In genomic region chr11:128522063-128522942, GRCh38 we compare ENCODE assay signal across 8 cellular contexts.
DNase-seq lines count a peak whose midpoint lies in the region; ATAC-seq and TF ChIP-seq lines count a peak whose summit lies in the region.

No MANE protein-coding gene starts in this region.

- TF ChIP-seq CTCF in H9 (conservative IDR thresholded peaks at IDR 0.05) (no peak), SK-N-SH (IDR thresholded peaks at IDR 0.05) (no peak), glutamatergic neuron (IDR thresholded peaks at IDR 0.05; ENCODE audit: partially characterized antibody, unreplicated experiment) (no peak), omental fat pad (IDR thresholded peaks at IDR 0.05) (no peak)

- H3K9me3 ChIP-seq in H9 (ENCODE audit: control insufficient read depth, low read depth, low read length) (no peaks in the 10 kb centered on the region), SK-N-SH (no peaks in the 10 kb centered on the region)

- H3F3A ChIP-seq in SK-N-SH (replicated peaks; ENCODE audit: insufficient read depth) = peaks cover 30% of the 10 kb centered on the region

- H4K8ac ChIP-seq in H9 (replicated peaks; ENCODE audit: insufficient read length, low read depth, low read length) = no peak overlapping the region

- no CpG with 5 or more reads among the region's 93 CpGs for WGBS in H9 (ENCODE audit: extremely low coverage, insufficient read length, low lambda C conversion rate)
- 0% methylated on average over 25 of the region's 93 CpGs for WGBS in SK-N-SH (ENCODE audit: low lambda C conversion rate)

- H3K23me2 ChIP-seq in H9 (ENCODE audit: insufficient read length, low read depth, low read length, poor library complexity, severe bottlenecking) = peaks cover 9% of the 10 kb centered on the region

- H2BK5ac ChIP-seq in H9 (ENCODE audit: insufficient read length, low read length) = peak overlapping the region; percentile 82

- TF ChIP-seq EP300 in SK-N-SH (IDR thresholded peaks at IDR 0.05; ENCODE audit: borderline replicate concordance in 1 of 2, low read depth in 1 of 2, low read length in 1 of 2) = peak in 1 of 2 experiments; percentile 92; a peak in 2 of 4 replicates

- peaks cover 20% of the 10 kb centered on the region for H3K27me3 Mint-ChIP-seq in H9 (ENCODE audit: low read depth)
- peaks cover 3% of the 10 kb centered on the region for H3K27me3 Mint-ChIP-seq in glutamatergic neuron (ENCODE audit: unreplicated experiment)

- no peaks in the 10 kb centered on the region for H3K79me2 ChIP-seq in H9 (ENCODE audit: insufficient read depth, low read length)
- peaks cover 47% of the 10 kb centered on the region for H3K79me2 ChIP-seq in SK-N-SH (ENCODE audit: insufficient read depth)

- no peak overlapping the region for H3K4ac ChIP-seq in H9 (ENCODE audit: low read depth, low read length)

- H4K5ac ChIP-seq in H9 (ENCODE audit: insufficient read length, low read depth, low read length) = no peak overlapping the region

- H3K9me3 Mint-ChIP-seq in H9 (no peaks in the 10 kb centered on the region), glutamatergic neuron (ENCODE audit: unreplicated experiment) (no peaks in the 10 kb centered on the region)
- H3K9me3 Mint-ChIP-seq in activated naive CD4-positive, alpha-beta T cell treated with anti-CD3 and anti-CD28 coated beads, Interleukin-2, amount 50 U/mL, for 72 hours = no peaks in the 10 kb centered on the region

- no peak overlapping the region for H3K56ac ChIP-seq in H9 (ENCODE audit: insufficient read length, low read depth, low read length)

- H3K79me1 ChIP-seq in H9 (ENCODE audit: insufficient read depth, low read depth, low read length, poor library complexity, severe bottlenecking) = no peaks in the 10 kb centered on the region

- no peak overlapping the region for H3K23ac ChIP-seq in H9 (ENCODE audit: insufficient read length, low read depth, low read length)

- H3K4me3 Mint-ChIP-seq in H9 = peak overlapping the region; percentile 74 to 86
- peak overlapping the region; percentile 90 for H3K4me3 Mint-ChIP-seq in glutamatergic neuron (ENCODE audit: unreplicated experiment)

- H3K4me1 ChIP-seq in H9 (ENCODE audit: insufficient read depth, low read length) = peaks cover 2% of the 10 kb centered on the region; the same call in 1 of the 2 replicates
- H3K4me1 ChIP-seq in SK-N-SH (ENCODE audit: control insufficient read depth in 1 of 2, insufficient read depth in 2 of 2, low read depth in 1 of 2, low read length in 1 of 2) = peaks cover 24 to 46% of the 10 kb centered on the region in 2 experiments

- no peak overlapping the region for H2AK5ac ChIP-seq in H9 (ENCODE audit: insufficient read length, low read length)

- H3K27ac ChIP-seq in H9 (ENCODE audit: insufficient read length, low read depth, low read length) (no peak overlapping the region), SK-N-SH (ENCODE audit: low read depth in 2 of 2, low read length in 1 of 2) (peak overlapping the region; percentile 90 to 97), temporal lobe (ENCODE audit: low read depth, low read length) (peak overlapping the region; percentile 78)

- POLR2A ChIA-PET in SK-N-SH (lab: Yijun Ruan, JAX) = no interaction called here

- peak overlapping the region; percentile 89 to 91 for H3K4me3 ChIP-seq in SK-N-SH (ENCODE audit: low read depth in 2 of 2, low read length in 1 of 2)

- H3K36me3 Mint-ChIP-seq in H9 (ENCODE audit: insufficient read depth in 1 of 3, low read depth in 3 of 3) (no peaks in the 10 kb centered on the region), glutamatergic neuron (ENCODE audit: unreplicated experiment) (no peaks in the 10 kb centered on the region)
- peaks cover 46 to 50% of the 10 kb centered on the region in 2 donors for H3K36me3 Mint-ChIP-seq in activated naive CD4-positive, alpha-beta T cell treated with anti-CD3 and anti-CD28 coated beads, Interleukin-2, amount 50 U/mL, for 72 hours

- CTCF ChIA-PET in SK-N-SH (lab: Yijun Ruan, JAX) = interaction anchor here (1.2 to 4.7 kb wide), 3 partner anchors 13 to 232 kb away, joined by 3 to 24 read pairs (median 6); no protein-coding TSS in a partner anchor

- H3K9ac ChIP-seq in H9 (ENCODE audit: extremely low read depth, insufficient read length, low read length) = peak overlapping the region; percentile 55
- peak overlapping the region; percentile 100 for H3K9ac ChIP-seq in SK-N-SH

- DNase-seq in GM03348 (ENCODE audit: low spot score) (peak; percentile 96), H9 (peak; percentile 89), M059J (ENCODE audit: low read depth) (peak; percentile 99), SK-N-SH (peak; percentile 97), glutamatergic neuron (peak; percentile 89), omental fat pad (ENCODE audit: low spot score) (peak; percentile 76)
- peak; percentile 91 to 93 for DNase-seq in activated naive CD4-positive, alpha-beta T cell treated with anti-CD3 and anti-CD28 coated beads, Interleukin-2, amount 50 U/mL, for 72 hours (ENCODE audit: low spot score in 2 of 2)

- peaks cover 49% of the 10 kb centered on the region in 2 experiments for H3K4me1 Mint-ChIP-seq in H9
- H3K4me1 Mint-ChIP-seq in glutamatergic neuron (ENCODE audit: low read depth, unreplicated experiment) = no peaks in the 10 kb centered on the region

- H2BK20ac ChIP-seq in H9 (ENCODE audit: low read depth, low read length, poor library complexity, severe bottlenecking) = no peak overlapping the region

- no peak overlapping the region for H2BK120ac ChIP-seq in H9 (ENCODE audit: low read depth, low read length, poor library complexity, severe bottlenecking)

- H4K20me1 ChIP-seq in H9 (ENCODE audit: control insufficient read depth, insufficient read depth, insufficient read length) = no peaks in the 10 kb centered on the region
- H4K20me1 ChIP-seq in SK-N-SH (ENCODE audit: insufficient read depth) = peaks cover 39% of the 10 kb centered on the region

- no peak overlapping the region for H3K27ac Mint-ChIP-seq in H9
- H3K27ac Mint-ChIP-seq in activated naive CD4-positive, alpha-beta T cell treated with anti-CD3 and anti-CD28 coated beads, Interleukin-2, amount 50 U/mL, for 72 hours = peak overlapping the region; percentile 97 to 98
- H3K27ac Mint-ChIP-seq in glutamatergic neuron (ENCODE audit: unreplicated experiment) = no peak overlapping the region

- no peak overlapping the region for H2AFZ ChIP-seq in H9 (ENCODE audit: low read length)
- no peak overlapping the region for H2AFZ ChIP-seq in SK-N-SH (ENCODE audit: low read depth)

- H3K36me3 ChIP-seq in SK-N-SH (replicated peaks in 1 of 2; ENCODE audit: control insufficient read depth in 1 of 2, insufficient read depth in 2 of 2, low read length in 1 of 2) = peaks cover 0 to under 1% of the 10 kb centered on the region in 2 experiments

- no peak overlapping the region for H4K91ac ChIP-seq in H9 (ENCODE audit: insufficient read length, low read depth, low read length)

- peak overlapping the region; percentile 86 for H3K14ac ChIP-seq in H9 (ENCODE audit: insufficient read depth, low read length)

- H2BK15ac ChIP-seq in H9 (ENCODE audit: low read depth, low read length) = no peak overlapping the region

- TF ChIP-seq RAD21 in SK-N-SH (IDR thresholded peaks at IDR 0.05; ENCODE audit: low read length) = peak; percentile 24

- no peak overlapping the region for H3T11ph ChIP-seq in H9 (ENCODE audit: low read length)

- peak; percentile 75 to 76 for ATAC-seq in activated naive CD4-positive, alpha-beta T cell treated with anti-CD3 and anti-CD28 coated beads, Interleukin-2, amount 50 U/mL, for 72 hours
- ATAC-seq in omental fat pad (ENCODE audit: low FRiP score) = peak; percentile 94

- H2BK12ac ChIP-seq in H9 (ENCODE audit: insufficient read length, low read depth, low read length) = no peak overlapping the region

- H3K27me3 ChIP-seq in H9 (ENCODE audit: insufficient read depth, low read length) = peaks cover 3% of the 10 kb centered on the region; the same call in 1 of the 2 replicates
- no peaks in the 10 kb centered on the region for H3K27me3 ChIP-seq in SK-N-SH (ENCODE audit: insufficient read depth)

- peak overlapping the region; percentile 33 for H3K18ac ChIP-seq in H9 (ENCODE audit: insufficient read length, low read depth, low read length)

- no peaks in the 10 kb centered on the region for H3K9me2 ChIP-seq in SK-N-SH

- H3K4me2 ChIP-seq in H9 (ENCODE audit: insufficient read depth, insufficient read length, low read length) (peak overlapping the region; percentile 88), SK-N-SH (peak overlapping the region; percentile 86)

TF ChIP-seq in SK-N-SH, 30 proteins besides CTCF, POLR2A, EP300 and RAD21 (continues in another document):
- peak; percentile 75; the same call in 1 of the 2 replicates for TF ChIP-seq ZBTB33 (IDR thresholded peaks at IDR 0.05; ENCODE audit: borderline replicate concordance, low read depth)
- TF ChIP-seq, protein P1, sequence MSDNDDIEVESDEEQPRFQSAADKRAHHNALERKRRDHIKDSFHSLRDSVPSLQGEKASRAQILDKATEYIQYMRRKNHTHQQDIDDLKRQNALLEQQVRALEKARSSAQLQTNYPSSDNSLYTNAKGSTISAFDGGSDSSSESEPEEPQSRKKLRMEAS (IDR thresholded peaks at IDR 0.05; ENCODE audit: low read depth) = peak; percentile 95
- TF ChIP-seq TEAD4 (IDR thresholded peaks at IDR 0.05; ENCODE audit: borderline replicate concordance, insufficient read depth) = peak; percentile 97
- TF ChIP-seq CHD2 (IDR thresholded peaks at IDR 0.05; ENCODE audit: low read length, partially characterized antibody) = no peak
- no peak for TF ChIP-seq MEF2A (IDR thresholded peaks at IDR 0.05; ENCODE audit: borderline replicate concordance, low read depth)
- TF ChIP-seq, protein P2, sequence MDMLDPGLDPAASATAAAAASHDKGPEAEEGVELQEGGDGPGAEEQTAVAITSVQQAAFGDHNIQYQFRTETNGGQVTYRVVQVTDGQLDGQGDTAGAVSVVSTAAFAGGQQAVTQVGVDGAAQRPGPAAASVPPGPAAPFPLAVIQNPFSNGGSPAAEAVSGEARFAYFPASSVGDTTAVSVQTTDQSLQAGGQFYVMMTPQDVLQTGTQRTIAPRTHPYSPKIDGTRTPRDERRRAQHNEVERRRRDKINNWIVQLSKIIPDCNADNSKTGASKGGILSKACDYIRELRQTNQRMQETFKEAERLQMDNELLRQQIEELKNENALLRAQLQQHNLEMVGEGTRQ (IDR thresholded peaks at IDR 0.05; ENCODE audit: borderline replicate concordance, low read depth, low read length) = no peak

Comparison
In these comparisons a context has a peak if more than half of its experiments do, and no peak if none do; other contexts are left out.
1. H3K27ac Mint-ChIP-seq: peak in activated naive CD4-positive, alpha-beta T cell treated with anti-CD3 and anti-CD28 coated beads, Interleukin-2, amount 50 U/mL, for 72 hours (2 of 2); none in H9 (0 of 3) and glutamatergic neuron (single experiment).
2. Peak in every context shown above with its lines, with median percentiles within 50 percentile points of each other: DNase-seq.